ENCODE assay signal across 25 cellular contexts in the genomic region with DNA sequence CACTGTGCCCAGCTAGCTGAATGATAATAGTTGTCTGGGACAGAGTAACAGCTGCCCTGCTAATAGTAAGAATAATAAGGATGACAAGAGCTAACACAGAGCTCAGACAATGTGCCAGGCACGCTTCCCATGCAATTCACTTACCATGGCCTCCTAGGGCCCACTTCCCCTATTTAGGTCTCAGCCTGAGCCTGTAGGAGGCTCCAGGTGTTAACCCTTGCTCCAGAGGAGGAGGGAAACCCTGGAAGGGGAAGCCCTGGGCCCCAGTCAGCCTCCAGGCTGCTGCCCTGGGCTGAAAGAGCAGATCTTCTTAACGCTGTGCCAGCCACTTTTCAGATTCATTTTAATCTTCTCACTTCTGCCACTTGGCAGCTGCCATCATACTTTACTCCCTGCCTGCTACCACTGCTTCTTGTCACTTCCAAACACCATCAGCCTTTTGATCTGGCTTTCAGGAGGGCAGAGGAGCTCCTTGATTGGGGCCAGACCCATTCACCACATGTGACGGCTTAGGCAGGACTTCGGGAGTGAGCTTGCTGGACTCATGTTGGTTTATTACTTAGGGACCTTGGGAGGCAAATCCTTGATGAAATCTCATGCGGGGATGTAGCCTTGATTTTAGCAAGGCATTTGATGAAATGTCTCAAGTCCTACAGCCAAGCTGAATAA.
DNase-seq lines count a peak whose midpoint lies in the region; ATAC-seq, FAIRE-seq and TF ChIP-seq lines count a peak whose summit lies in the region.
"Had no signal": no experiment of that assay in that cellular context is flagged by ENCODE, and none has a peak within 500 bp of the region (broad histone marks: within the 10 kb centered on the region; RNA-seq: fewer than 3 reads in every experiment).

No MANE protein-coding gene starts in this region.

- POLR2A ChIA-PET in K562 (lab: Yijun Ruan, JAX): interaction anchor here (0.6 to 1.2 kb wide), 5 partner anchors 9 to 66 kb away, joined by 3 to 5 read pairs (median 4); a partner anchor contains a TSS

- H3K79me2 ChIP-seq in K562 (ENCODE audit: control insufficient read depth, insufficient read depth, low read length): no peaks in the 10 kb centered on the region

- WGBS in K562 (ENCODE audit: insufficient coverage, low coverage, missing lambda C conversion rate): 0% methylated on average over 5 of the region's 5 CpGs

- ATAC-seq in Right ventricle myocardium superior (ENCODE audit: poor library complexity) (peak; percentile 52), K562 (no peak), HG03039 (IDR thresholded peaks at IDR 0.05; ENCODE audit: unreplicated experiment) (no peak), GM18909 (IDR thresholded peaks at IDR 0.05; ENCODE audit: poor library complexity, unreplicated experiment) (no peak)
- ATAC-seq in activated CD4-positive, CD25-positive, alpha-beta regulatory T cell treated with anti-CD3 and anti-CD28 coated beads, Interleukin-2, amount 50 U/mL, for 24 hours: no peak
- ATAC-seq: left lung; stimulated activated naive CD8-positive, alpha-beta T cell treated with anti-CD3 and anti-CD28 coated beads, Interleukin-15, Interleukin-2, amounts not matched to agents 100 U/mL and 50 U/mL, for 24 hours had no signal

- no peak overlapping the region for H3K9ac ChIP-seq in K562 (ENCODE audit: insufficient read depth in 1 of 2, low read depth in 2 of 2, low read length in 2 of 2)

- no peak for DNase-seq in Right ventricle myocardium superior
- no peak for DNase-seq in cardiac septum (ENCODE audit: low spot score)
- peak; percentile 33 for DNase-seq in NCI-H345 (lab: John Stamatoyannopoulos, UW)
- no peak for DNase-seq in K562 (ENCODE audit: extremely low read depth in 1 of 4, low spot score in 3 of 4)
- DNase-seq in retina: peak; percentile 61
- DNase-seq: activated CD4-positive, alpha-beta T cell treated with anti-CD3 and anti-CD28 coated beads, Interleukin-2, amount 50 U/mL, for 48 hours; activated gamma-delta T cell; brain microvascular endothelial cell; CD4-positive, alpha-beta memory T cell; DMS53; left lung; NCI-H1694 treated with DMSO at 0.1 percent for 48 hours; NCI-H226; OCI-M1; SHP77; small intestine; stimulated activated CD4-positive, alpha-beta T cell treated with anti-CD3 and anti-CD28 coated beads, Interleukin-2, amount 100 ng/mL, for 48 hours; stimulated activated naive CD8-positive, alpha-beta T cell treated with anti-CD3 and anti-CD28 coated beads, Interleukin-15, Interleukin-2, amounts not matched to agents 100 U/mL and 50 U/mL, for 24 hours; T-helper 1 cell; thyroid gland had no signal

- no peak for FAIRE-seq in K562 (lab: Jason Lieb, UNC)
- FAIRE-seq: colon, GM12892, small intestine had no signal

- no peaks in the 10 kb centered on the region for H4K20me1 ChIP-seq in K562 (replicated peaks; ENCODE audit: control insufficient read depth, insufficient read depth, low read length)

- CTCF ChIA-PET in K562 (lab: Yijun Ruan, JAX; ENCODE audit: low intra/inter-chr PET ratio): no interaction called here

- no peak for TF ChIP-seq RAD21 in K562 (CRISPR knock-in tag; conservative IDR thresholded peaks at IDR 0.05 in 1 of 2, IDR thresholded peaks at IDR 0.05 in 1 of 2)

- in situ Hi-C loops in K562 (cut with MboI): no loop called here

- H3K27ac ChIP-seq in K562 (ENCODE audit: extremely low read depth, low read depth, low read length): no peak overlapping the region
- H3K27ac ChIP-seq: brain microvascular endothelial cell, left lung, thyroid gland had no signal

- BruUV-seq in K562 (replicated peaks; lab: Mats Ljungman, UMichigan): no TSS peak

- TF ChIP-seq CTCF in K562 (IDR thresholded peaks at IDR 0.05 in 2 of 3, conservative IDR thresholded peaks at IDR 0.05 in 1 of 3; ENCODE audit: insufficient read depth in 2 of 3, low read depth in 1 of 3, low read length in 3 of 3): no peak

- H3K4me2 ChIP-seq in K562 (ENCODE audit: insufficient read depth, low read length): no peak overlapping the region

- intact Hi-C loops in Right ventricle myocardium superior (cut with DNase I) (no loop called here), cardiac septum (cut with DNase I) (no loop called here), K562 (cut with micrococcal nuclease) (no loop called here)

- H2AFZ ChIP-seq in K562 (ENCODE audit: low read depth, low read length): no peak overlapping the region

- no peak for TF ChIP-seq POLR2A in K562 (conservative IDR thresholded peaks at IDR 0.05)

- no peak for TF ChIP-seq EP300 in K562 (IDR thresholded peaks at IDR 0.05; ENCODE audit: low read length)

- H3K4me3 ChIP-seq in K562: no peak overlapping the region
- H3K4me3 ChIP-seq: left lung, thyroid gland had no signal

- H3K36me3 ChIP-seq in K562 (ENCODE audit: control insufficient read depth, insufficient read depth, low read length): no peaks in the 10 kb centered on the region
- H3K36me3 ChIP-seq: brain microvascular endothelial cell, left lung, thyroid gland had no signal

- no peaks in the 10 kb centered on the region for H3K9me3 ChIP-seq in K562 (replicated peaks; ENCODE audit: control insufficient read depth, insufficient read depth, low read depth, low read length)
- H3K9me3 ChIP-seq: left lung, thyroid gland had no signal

- H3K4me1 ChIP-seq in K562 (replicated peaks in 1 of 2; ENCODE audit: control insufficient read depth in 2 of 2, insufficient read depth in 2 of 2, low read length in 2 of 2): no peaks in the 10 kb centered on the region
- H3K4me1 ChIP-seq: left lung, thyroid gland had no signal

- no peaks in the 10 kb centered on the region for H3K9me1 ChIP-seq in K562 (ENCODE audit: control insufficient read depth, insufficient read depth, low read length)

- peaks cover 39 to 71% of the 10 kb centered on the region in 2 experiments for H3K27me3 ChIP-seq in K562 (ENCODE audit: control insufficient read depth in 2 of 2, insufficient read depth in 2 of 2, low read length in 2 of 2)
- H3K27me3 ChIP-seq: left lung, thyroid gland had no signal

TF ChIP-seq in K562, 482 proteins besides CTCF, POLR2A, EP300 and RAD21:
- TF ChIP-seq SPI1 (IDR thresholded peaks at IDR 0.05; ENCODE audit: borderline replicate concordance, low read depth, low read length) (peak; percentile 84), BCOR (IDR thresholded peaks at IDR 0.05) (no peak)
TF ChIP-seq in K562: peak in this region for 1.

Comparison
In these comparisons a context has a peak if more than half of its experiments do, and no peak if none do; other contexts are left out.
1. DNase-seq: peak in NCI-H345 (single experiment) and retina (single experiment); none in Right ventricle myocardium superior (single experiment), cardiac septum (single experiment) and K562 (0 of 4).